In the genomic region with DNA sequence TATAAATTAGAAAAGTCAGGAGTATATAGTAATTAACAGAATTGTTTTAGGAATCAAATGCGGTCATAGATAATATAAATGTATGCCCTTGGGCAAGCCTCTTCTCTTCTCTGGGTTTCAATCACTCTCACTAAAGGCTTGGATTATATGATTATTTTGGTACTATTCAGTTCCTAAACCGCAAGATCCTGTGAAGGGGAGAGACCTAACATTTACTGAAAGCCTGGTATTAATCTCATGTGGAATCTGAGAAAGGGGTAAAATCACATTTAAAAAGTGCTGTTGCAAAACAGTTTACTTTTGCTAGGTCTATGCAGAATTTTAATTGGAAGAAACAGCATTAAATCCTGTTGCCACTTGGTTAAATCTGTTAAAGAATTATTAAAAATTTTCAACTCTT, we compare ENCODE assay signal across 25 cellular contexts. TPM values are rescaled to one million over a fixed set of nuclear protein-coding genes. Genes with fewer than 3 reads are reported as not detected.
A peak's percentile ranks its signal among the peaks of the same experiment; 100 is the strongest.
DNase-seq lines count a peak whose midpoint lies in the region; ATAC-seq and TF ChIP-seq lines count a peak whose summit lies in the region.
"Had no signal": no experiment of that assay in that cellular context is flagged by ENCODE, and none has a peak within 500 bp of the region (broad histone marks: within the 10 kb centered on the region; RNA-seq: fewer than 3 reads in every experiment).

No MANE protein-coding gene starts in this region.

- no peak overlapping the region for H3K4me3 ChIP-seq in adrenal gland
- no peak overlapping the region for H3K4me3 ChIP-seq in mucosa of descending colon
- H3K4me3 ChIP-seq: BLaER1 treated with 17β-estradiol and CSF1 and Interleukin-3, amounts not matched to agents 10 nM and 100 nM; gastrocnemius medialis; lung had no signal

- WGBS in adrenal gland, 4 donors, result 90 to 97% (median 96%) methylated on average over 2 of the region's 2 CpGs

- H3K27ac ChIP-seq in cingulate gyrus (ENCODE audit: low read depth, low read length) (peak overlapping the region; percentile 87), adrenal gland (no peak overlapping the region)
- H3K27ac ChIP-seq: BLaER1 treated with 17β-estradiol and CSF1 and Interleukin-3, amounts not matched to agents 10 nM and 100 nM; gastrocnemius medialis had no signal

- DNase-seq in COLO829 (ENCODE audit: low spot score) (peak; percentile 45), LHCN-M2 (ENCODE audit: low read depth) (peak; percentile 28), mesothelial cell of epicardium (ENCODE audit: low spot score in 2 of 2, unreplicated experiment in 2 of 2) (no peak), SHP77 (lab: John Stamatoyannopoulos, UW) (no peak), adrenal gland (no peak), mucosa of descending colon (no peak)
- DNase-seq: ACHN; activated CD4-positive, alpha-beta T cell treated with anti-CD3 and anti-CD28 coated beads for 48 hours; activated naive CD4-positive, alpha-beta T cell treated with anti-CD3 and anti-CD28 coated beads, Interleukin-2, amount 10 ng/mL, durations not matched to agents 7 days and 5 days; activated T-cell treated with anti-CD3 and anti-CD28 coated beads, Interleukin-2, amount 50 U/mL, for 72 hours; anterior cingulate cortex; effector CD4-positive, alpha-beta T cell; EL; gastrocnemius medialis; hippocampal formation; NCI-H187; NCI-H748 treated with DMSO at 0.1 percent for 48 hours; retina; Right ventricle myocardium superior; T-cell had no signal

- no peak for ATAC-seq in HG02885 (IDR thresholded peaks at IDR 0.05; ENCODE audit: poor library complexity, unreplicated experiment)
- no peak for ATAC-seq in mucosa of descending colon
- ATAC-seq: activated T-cell treated with anti-CD3 and anti-CD28 coated beads, Interleukin-2, amount 50 U/mL, for 72 hours; gastrocnemius medialis; T-cell had no signal

- H3K9me3 ChIP-seq in adrenal gland (replicated peaks in 1 of 3) (no peaks in the 10 kb centered on the region), mucosa of descending colon (no peaks in the 10 kb centered on the region)
- H3K9me3 ChIP-seq: gastrocnemius medialis had no signal

- no peak overlapping the region for H3K4me3 Mint-ChIP-seq in mesothelial cell of epicardium
- H3K4me3 Mint-ChIP-seq: activated naive CD4-positive, alpha-beta T cell treated with anti-CD3 and anti-CD28 coated beads, Interleukin-2, amount 10 ng/mL, durations not matched to agents 7 days and 5 days; central memory CD8-positive, alpha-beta T cell; T-cell had no signal

- peaks cover 53% of the 10 kb centered on the region for H3K4me1 Mint-ChIP-seq in mesothelial cell of epicardium

- intact Hi-C loops in adrenal gland (cut with DNase I), result no loop called here
- intact Hi-C loops in mucosa of descending colon (cut with DNase I, micrococcal nuclease), result no loop called here

- H3K4me1 ChIP-seq in adrenal gland (replicated peaks in 1 of 2) (peaks cover 12 to 15% of the 10 kb centered on the region in 2 donors), mucosa of descending colon (ENCODE audit: low read depth) (no peaks in the 10 kb centered on the region)

- H3K27me3 ChIP-seq in adrenal gland, result no peaks in the 10 kb centered on the region
- H3K27me3 ChIP-seq: BLaER1 treated with 17β-estradiol and CSF1 and Interleukin-3, amounts not matched to agents 10 nM and 100 nM; gastrocnemius medialis had no signal

- TF ChIP-seq CTCF in mesothelial cell of epicardium (IDR thresholded peaks at IDR 0.05; ENCODE audit: unreplicated experiment) (no peak), adrenal gland (IDR thresholded peaks at IDR 0.05) (no peak), mucosa of descending colon (IDR thresholded peaks at IDR 0.05) (no peak)

- no peaks in the 10 kb centered on the region for H3K27me3 Mint-ChIP-seq in mesothelial cell of epicardium (ENCODE audit: low read depth)
- H3K27me3 Mint-ChIP-seq: activated naive CD4-positive, alpha-beta T cell treated with anti-CD3 and anti-CD28 coated beads, Interleukin-2, amount 10 ng/mL, durations not matched to agents 7 days and 5 days; central memory CD8-positive, alpha-beta T cell; T-cell had no signal

- H3K27ac Mint-ChIP-seq in mesothelial cell of epicardium, result peak overlapping the region; percentile 52
- H3K27ac Mint-ChIP-seq: activated naive CD4-positive, alpha-beta T cell treated with anti-CD3 and anti-CD28 coated beads, Interleukin-2, amount 10 ng/mL, durations not matched to agents 7 days and 5 days; T-cell had no signal

- H3K36me3 ChIP-seq in adrenal gland (replicated peaks in 1 of 2) (peaks cover 0 to 3% of the 10 kb centered on the region in 2 donors), mucosa of descending colon (ENCODE audit: low read depth) (no peaks in the 10 kb centered on the region)

- peaks cover 11% of the 10 kb centered on the region for H3K9me3 Mint-ChIP-seq in mesothelial cell of epicardium
- H3K9me3 Mint-ChIP-seq: activated naive CD4-positive, alpha-beta T cell treated with anti-CD3 and anti-CD28 coated beads, Interleukin-2, amount 10 ng/mL, durations not matched to agents 7 days and 5 days; activated T-cell treated with anti-CD3 and anti-CD28 coated beads, Interleukin-2, amount 50 U/mL, for 72 hours; central memory CD8-positive, alpha-beta T cell; T-cell had no signal

- peaks cover 15% of the 10 kb centered on the region for H3K36me3 Mint-ChIP-seq in mesothelial cell of epicardium
- H3K36me3 Mint-ChIP-seq: activated naive CD4-positive, alpha-beta T cell treated with anti-CD3 and anti-CD28 coated beads, Interleukin-2, amount 10 ng/mL, durations not matched to agents 7 days and 5 days had no signal

- TF ChIP-seq POLR2A in adrenal gland (IDR thresholded peaks at IDR 0.05), result no peak

RNA-seq across cellular contexts. Expression of gene SLC44A1, which starts 50.7 kb away (rescaled TPM):
- 30.5 and 32.0 TPM in 2 replicates for total RNA-seq in LHCN-M2 (2014; rRNA removed)
- 5.6 TPM for polyA plus RNA-seq in LHCN-M2 (2012)
- total RNA-seq in mesothelial cell of epicardium, result 47.5 to 49.0 TPM (median 48.5 TPM) in 3 replicates
- 10 to 100 TPM; 33.7 to 73.1 (median 44.1) TPM for total RNA-seq in adrenal gland
- 10 to 100 TPM in 1 of 3 donors, 1 to 10 TPM in 2; 6.8 to 21.6 (median 7.5) TPM for polyA plus RNA-seq in adrenal gland
- total RNA-seq in mucosa of descending colon, result 100 to 1,000 TPM in 2 of 3 donors, 10 to 100 TPM in 1; 85.1 to 183 (median 121) TPM

Comparison
In these comparisons a context has a peak if more than half of its experiments do, and no peak if none do; other contexts are left out.
1. DNase-seq: peak in COLO829 (single experiment) and LHCN-M2 (single experiment); none in mesothelial cell of epicardium (0 of 2), SHP77 (0 of 2), adrenal gland (0 of 7) and mucosa of descending colon (0 of 3).